8 cellular contexts compared by ENCODE assay signal in the genomic region with DNA sequence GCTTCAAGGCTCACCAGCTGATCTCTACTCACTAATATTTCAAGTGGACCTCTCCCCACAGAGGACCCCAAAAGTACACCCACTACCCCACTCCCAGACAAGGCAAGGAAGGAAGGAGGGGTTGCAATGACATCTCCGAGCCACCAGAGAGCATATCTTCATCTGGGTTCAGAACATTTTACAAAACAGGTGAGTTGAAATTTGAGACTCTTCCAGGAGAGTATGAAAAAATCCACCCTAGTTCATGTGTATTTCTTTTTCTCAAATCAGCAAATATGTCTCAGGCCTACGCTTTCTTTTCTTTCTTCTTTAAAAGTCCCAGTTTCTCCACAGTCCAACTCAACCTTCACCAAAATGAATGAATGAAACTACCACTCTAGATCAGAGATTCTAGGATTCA.
DNase-seq lines count a peak whose midpoint lies in the region; ATAC-seq and TF ChIP-seq lines count a peak whose summit lies in the region.

No MANE protein-coding gene starts in this region.

- intact Hi-C loops in Caco-2 (cut with micrococcal nuclease; ENCODE audit: unreplicated experiment): loop anchor here (1.0 kb wide), 4 partner anchors 9 to 91 kb away; no protein-coding TSS in a partner anchor

- no peaks in the 10 kb centered on the region for H3K36me3 Mint-ChIP-seq in Caco-2 (ENCODE audit: insufficient read depth, unreplicated experiment)
- H3K36me3 Mint-ChIP-seq in nephron progenitor cell (ENCODE audit: low read depth): no peaks in the 10 kb centered on the region

- CTCF ChIA-PET in Caco-2 (lab: Charles Lee): interaction anchor here (0.7 to 0.8 kb wide), 2 partner anchors 43 to 61 kb away, joined by 3 read pairs; no protein-coding TSS in a partner anchor

- H3K27me3 Mint-ChIP-seq in Caco-2 (ENCODE audit: insufficient read depth, unreplicated experiment) (no peaks in the 10 kb centered on the region), nephron progenitor cell (ENCODE audit: low read depth, poor library complexity) (no peaks in the 10 kb centered on the region)

- ATAC-seq in GM21447 (IDR thresholded peaks at IDR 0.05; ENCODE audit: unreplicated experiment): no peak
- no peak for ATAC-seq in HG03521 (IDR thresholded peaks at IDR 0.05; ENCODE audit: unreplicated experiment)

- no peak overlapping the region for H3K27ac Mint-ChIP-seq in Caco-2 (ENCODE audit: unreplicated experiment)
- no peak overlapping the region for H3K27ac Mint-ChIP-seq in nephron progenitor cell

- POLR2A ChIA-PET in Caco-2 (lab: Charles Lee): no interaction called here

- TF ChIP-seq CTCF in Caco-2 (IDR thresholded peaks at IDR 0.05; ENCODE audit: insufficient read depth in 1 of 2, low read depth in 1 of 2, low read length in 1 of 2, severe bottlenecking in 1 of 2, unreplicated experiment in 1 of 2) (peak; percentile 92 to 95), cardiac fibroblast (IDR thresholded peaks at IDR 0.05; ENCODE audit: low read depth, low read length) (peak; percentile 65), nephron progenitor cell (IDR thresholded peaks at IDR 0.05) (peak; percentile 33)

- H3K9me3 Mint-ChIP-seq in Caco-2 (ENCODE audit: unreplicated experiment) (no peaks in the 10 kb centered on the region), nephron progenitor cell (no peaks in the 10 kb centered on the region)

- H3K4me1 Mint-ChIP-seq in Caco-2 (ENCODE audit: low read depth, unreplicated experiment) (peaks cover 17% of the 10 kb centered on the region), nephron progenitor cell (peaks cover 15% of the 10 kb centered on the region)

- no TSS peak for BruUV-seq in Caco-2 (replicated peaks; lab: Mats Ljungman, UMichigan)

- no peak overlapping the region for H3K4me3 Mint-ChIP-seq in Caco-2 (ENCODE audit: unreplicated experiment)
- H3K4me3 Mint-ChIP-seq in nephron progenitor cell: no peak overlapping the region

- H3K4me3 ChIP-seq in Caco-2 (ENCODE audit: low read depth, low read length) (no peak overlapping the region), cardiac fibroblast (replicated peaks in 1 of 2; ENCODE audit: low read depth in 2 of 2, low read length in 2 of 2) (no peak overlapping the region)

- peak in 1 of 2 experiments; percentile 58 for DNase-seq in Caco-2
- DNase-seq in HuH-7 (ENCODE audit: low spot score): peak; percentile 37
- no peak for DNase-seq in cardiac fibroblast (ENCODE audit: low read depth in 2 of 2)
- DNase-seq in nephron progenitor cell: no peak
- no peak for DNase-seq in ureter (ENCODE audit: low spot score)
- DNase-seq in NCI-H1930 (lab: John Stamatoyannopoulos, UW): no peak

- H3K36me3 ChIP-seq in Caco-2 (ENCODE audit: control insufficient read depth, insufficient read depth, low read length): no peaks in the 10 kb centered on the region

- peaks cover 6% of the 10 kb centered on the region for H3K4me1 ChIP-seq in Caco-2

- no peaks in the 10 kb centered on the region for H3K9me3 ChIP-seq in Caco-2

- no peaks in the 10 kb centered on the region for H3K27me3 ChIP-seq in Caco-2 (replicated peaks; ENCODE audit: control insufficient read depth, insufficient read depth, low read length)

Comparison
In these comparisons a context has a peak if more than half of its experiments do, and no peak if none do; other contexts are left out.
1. CTCF ChIP-seq: peak in every context shown above with its lines; median percentile 94 in Caco-2; 65 in cardiac fibroblast; 33 in nephron progenitor cell.